Comparison of ENCODE assay signal across 25 cellular contexts in the genomic region with DNA sequence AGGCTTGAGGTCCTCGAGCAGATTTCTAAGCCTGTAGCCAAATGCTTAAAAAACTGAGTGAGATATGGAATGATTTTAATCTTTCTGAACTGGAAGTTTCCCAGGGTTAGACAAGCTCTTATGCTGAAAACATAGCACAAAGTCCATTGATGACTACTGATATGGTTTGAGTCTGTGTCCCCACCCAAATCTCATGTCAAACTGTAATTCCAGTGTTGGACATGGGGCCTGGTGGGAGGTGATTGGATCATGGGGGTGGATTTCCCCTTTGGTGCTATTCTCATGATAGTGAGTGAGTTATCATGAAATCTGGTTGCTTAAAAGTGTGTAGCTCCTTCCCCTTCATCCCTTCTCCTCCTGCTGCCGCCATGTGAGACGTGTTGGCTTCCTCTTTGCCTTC.
"Had no signal": no experiment of that assay in that cellular context is flagged by ENCODE, and none has a peak within 500 bp of the region (broad histone marks: within the 10 kb centered on the region; RNA-seq: fewer than 3 reads in every experiment).

No MANE protein-coding gene starts in this region.

- H3K27ac ChIP-seq: colonic mucosa, epithelial cell of prostate, esophagus squamous epithelium, left lung, lower lobe of right lung had no signal

- H3K4me1 ChIP-seq: colonic mucosa, left lung, lower lobe of right lung had no signal

- DNase-seq: colonic mucosa; cortex of kidney; effector CD8-positive, alpha-beta T cell; effector memory CD8-positive, alpha-beta T cell; endodermal cell; erythroblast; esophagus squamous epithelium; foreskin fibroblast; foreskin melanocyte; gastrocnemius medialis; glutamatergic neuron; head of caudate nucleus; heart right ventricle; hippocampal formation; left cardiac atrium; left lung; left ventricle myocardium superior; lower lobe of right lung; mesendoderm; midbrain had no signal

- FAIRE-seq: endometrium, islet of Langerhans, keratinocyte had no signal

- H3K9me3 ChIP-seq: colonic mucosa, esophagus squamous epithelium, gastrocnemius medialis, lower lobe of right lung had no signal

- ATAC-seq: effector memory CD8-positive, alpha-beta T cell; esophagus mucosa; gastrocnemius medialis; heart right ventricle; left cardiac atrium; left lung; left ventricle myocardium superior; lower lobe of right lung had no signal

- H3K4me3 ChIP-seq: colonic mucosa, esophagus squamous epithelium, gastrocnemius medialis, heart right ventricle, left lung, lower lobe of right lung had no signal

- H3K36me3 ChIP-seq: colonic mucosa, esophagus squamous epithelium, gastrocnemius medialis, heart right ventricle, left lung, lower lobe of right lung had no signal

- H3K27me3 ChIP-seq: colonic mucosa, esophagus squamous epithelium, gastrocnemius medialis, heart right ventricle, left lung had no signal
